Comparison of ENCODE assay signal across 5 cellular contexts in the genomic region with DNA sequence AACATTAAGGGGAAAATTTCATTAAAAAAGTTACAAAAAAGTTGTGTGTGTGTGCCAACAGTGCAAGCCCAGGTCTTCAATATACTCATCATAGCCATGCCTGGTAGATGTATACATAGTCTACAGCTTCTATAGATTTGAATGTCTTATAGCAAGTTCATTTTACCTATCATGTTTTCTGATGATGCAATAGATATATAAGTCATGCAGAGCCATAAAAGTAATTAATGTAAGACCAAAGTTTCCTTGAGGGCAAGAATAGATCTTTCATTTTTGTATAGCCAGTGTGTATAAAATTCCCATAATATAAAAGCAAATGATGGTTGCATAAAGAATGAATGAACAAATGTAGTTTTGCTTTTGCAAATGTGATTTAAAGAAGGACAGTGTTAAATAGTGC.
"Had no signal": no experiment of that assay in that cellular context is flagged by ENCODE, and none has a peak within 500 bp of the region (broad histone marks: within the 10 kb centered on the region; RNA-seq: fewer than 3 reads in every experiment).

No MANE protein-coding gene starts in this region.

- H3K27ac ChIP-seq: HL-60, KMS-11 had no signal

- DNase-seq: KBM-7, KG1 had no signal

- H3K9ac ChIP-seq: KMS-11 had no signal

- FAIRE-seq: HTR-8/SVneo had no signal

- H3K4me2 ChIP-seq: KMS-11 had no signal
